In the genomic region with DNA sequence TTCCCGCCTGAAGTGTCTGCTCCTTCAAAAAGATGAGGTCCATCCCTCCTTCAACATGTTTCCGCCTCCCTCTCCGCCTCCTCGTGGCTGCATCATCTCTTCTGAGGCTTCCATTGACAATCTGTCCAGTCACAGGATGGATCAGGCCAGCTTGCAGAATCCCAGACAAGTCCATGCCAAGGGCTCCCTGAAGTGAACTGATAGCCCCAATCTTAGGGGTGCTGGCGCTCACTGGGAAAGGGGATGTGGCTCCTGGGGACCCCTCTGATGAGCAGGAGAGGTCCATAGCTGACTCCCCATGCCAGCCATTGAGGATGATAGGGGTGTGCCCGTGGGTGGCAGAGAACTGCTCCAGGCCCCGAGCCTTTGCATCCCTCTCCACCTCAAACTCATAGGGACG, we compare ENCODE assay signal across 31 cellular contexts. TPM values are rescaled to one million over a fixed set of nuclear protein-coding genes. Genes with fewer than 3 reads are reported as not detected.
"Had no signal": no experiment of that assay in that cellular context is flagged by ENCODE, and none has a peak within 500 bp of the region (broad histone marks: within the 10 kb centered on the region; RNA-seq: fewer than 3 reads in every experiment).

No MANE protein-coding gene starts in this region.

- H3K27ac ChIP-seq: body of pancreas, brain microvascular endothelial cell, breast epithelium, VCaP had no signal

- H3K4me3 ChIP-seq: body of pancreas, breast epithelium had no signal

- H3K27ac Mint-ChIP-seq: activated B cell treated with CpG ODN at 0.5 μM for 24 hours; activated CD4-positive, alpha-beta memory T cell treated with anti-CD3 and anti-CD28 coated beads for 36 hours; activated CD4-positive, alpha-beta T cell treated with anti-CD3 and anti-CD28 coated beads, Interleukin-2, amount 10 ng/mL, durations not matched to agents 24 days and 14 days; activated CD8-positive, alpha-beta memory T cell treated with anti-CD3 and anti-CD28 coated beads, Interleukin-2, amount 10 ng/mL, durations not matched to agents 7 days and 5 days; activated naive CD4-positive, alpha-beta T cell treated with anti-CD3 and anti-CD28 coated beads, Interleukin-2, amount 10 ng/mL, durations not matched to agents 7 days and 5 days; activated naive CD4-positive, alpha-beta T cell treated with anti-CD3 and anti-CD28 coated beads, Interleukin-2, amount 50 U/mL, for 24 hours; activated naive CD8-positive, alpha-beta T cell treated with anti-CD3 and anti-CD28 coated beads, Interleukin-2, amount 50 U/mL, for 24 hours; activated T-helper 2 cell treated with anti-CD3 and anti-CD28 coated beads, Interferon-gamma antibody, Interleukin-2, Interleukin-4, amounts not matched to agents 10 μg/mL and 5 μg/mL and 100 μg/mL, durations not matched to agents 14 hours and 24 hours and 36 hours; T-helper 2 cell treated with Interferon-gamma antibody and Interleukin-4, amounts not matched to agents 5 μg/mL and 100 μg/mL, for 36 hours had no signal

- ATAC-seq: activated CD8-positive, alpha-beta memory T cell treated with anti-CD3 and anti-CD28 coated beads, Interleukin-2, amount 10 ng/mL, durations not matched to agents 7 days and 5 days; activated naive CD8-positive, alpha-beta T cell treated with anti-CD3 and anti-CD28 coated beads, Interleukin-2, amount 50 U/mL, for 24 hours; body of pancreas; T-cell had no signal

- H3K9me3 Mint-ChIP-seq: activated B cell treated with CpG ODN at 0.5 μM for 24 hours; activated CD4-positive, alpha-beta memory T cell treated with anti-CD3 and anti-CD28 coated beads for 36 hours; activated CD4-positive, alpha-beta T cell treated with anti-CD3 and anti-CD28 coated beads, Interleukin-2, amount 10 ng/mL, durations not matched to agents 24 days and 14 days; activated naive CD4-positive, alpha-beta T cell treated with anti-CD3 and anti-CD28 coated beads, Interleukin-2, amount 10 ng/mL, durations not matched to agents 7 days and 5 days; activated naive CD4-positive, alpha-beta T cell treated with anti-CD3 and anti-CD28 coated beads, Interleukin-2, amount 50 U/mL, for 24 hours; activated naive CD8-positive, alpha-beta T cell treated with anti-CD3 and anti-CD28 coated beads, Interleukin-2, amount 10 ng/mL, durations not matched to agents 7 days and 5 days; activated naive CD8-positive, alpha-beta T cell treated with anti-CD3 and anti-CD28 coated beads, Interleukin-2, amount 50 U/mL, for 24 hours; activated T-helper 2 cell treated with anti-CD3 and anti-CD28 coated beads, Interferon-gamma antibody, Interleukin-2, Interleukin-4, amounts not matched to agents 10 μg/mL and 5 μg/mL and 100 μg/mL, durations not matched to agents 14 hours and 24 hours and 36 hours; T-cell; T-helper 2 cell treated with Interferon-gamma antibody and Interleukin-4, amounts not matched to agents 5 μg/mL and 100 μg/mL, for 36 hours had no signal

- H3K36me3 ChIP-seq: breast epithelium had no signal

- DNase-seq: activated B cell treated with CpG ODN at 0.5 μM for 24 hours; activated CD4-positive, alpha-beta memory T cell treated with anti-CD3 and anti-CD28 coated beads for 36 hours; activated CD4-positive, alpha-beta T cell treated with anti-CD3 and anti-CD28 coated beads for 4 hours; activated CD4-positive, alpha-beta T cell treated with anti-CD3 and anti-CD28 coated beads, Interleukin-2, amount 10 ng/mL, durations not matched to agents 24 days and 14 days; activated CD4-positive, alpha-beta T cell treated with anti-CD3 and anti-CD28 coated beads, Interleukin-2, amount 50 U/mL, for 1 hour; activated CD4-positive, alpha-beta T cell treated with anti-CD3 and anti-CD28 coated beads, Interleukin-2, amount 50 U/mL, for 4 hours; activated CD4-positive, CD25-positive, alpha-beta regulatory T cell treated with anti-CD3 and anti-CD28 coated beads, Interleukin-2, amount 50 U/mL, for 72 hours; activated CD8-positive, alpha-beta memory T cell treated with anti-CD3 and anti-CD28 coated beads for 24 hours; activated CD8-positive, alpha-beta memory T cell treated with anti-CD3 and anti-CD28 coated beads, Interleukin-2, amount 10 ng/mL, durations not matched to agents 7 days and 5 days; activated CD8-positive, alpha-beta memory T cell treated with anti-CD3 and anti-CD28 coated beads, Interleukin-2, amount 50 U/mL, for 48 hours; activated effector memory CD4-positive, alpha-beta T cell treated with Interleukin-2 at 50 U/mL for 16 hours; activated gamma-delta T cell; activated naive CD4-positive, alpha-beta T cell treated with anti-CD3 and anti-CD28 coated beads, Interleukin-2, amount 10 ng/mL, durations not matched to agents 7 days and 5 days; activated naive CD4-positive, alpha-beta T cell treated with Interleukin-2 at 50 U/mL for 16 hours; activated naive CD8-positive, alpha-beta T cell treated with anti-CD3 and anti-CD28 coated beads, Interleukin-2, amount 10 ng/mL, durations not matched to agents 7 days and 5 days; activated naive CD8-positive, alpha-beta T cell treated with anti-CD3 and anti-CD28 coated beads, Interleukin-2, amount 50 U/mL, for 24 hours; activated T-cell treated with anti-CD3 and anti-CD28 coated beads, Interleukin-2, amount 50 U/mL, for 1 hour; activated T-cell treated with anti-CD3 and anti-CD28 coated beads, Interleukin-2, amount 50 U/mL, for 48 hours; aorta; body of pancreas; brain microvascular endothelial cell; central memory CD4-positive, alpha-beta T cell; T-cell; T-helper 2 cell; T-helper 9 cell had no signal

- H3K27me3 ChIP-seq: body of pancreas, brain microvascular endothelial cell, breast epithelium had no signal

- H3K4me1 Mint-ChIP-seq: activated B cell treated with CpG ODN at 0.5 μM for 24 hours; activated naive CD4-positive, alpha-beta T cell treated with anti-CD3 and anti-CD28 coated beads, Interleukin-2, amount 50 U/mL, for 24 hours; activated naive CD8-positive, alpha-beta T cell treated with anti-CD3 and anti-CD28 coated beads, Interleukin-2, amount 50 U/mL, for 24 hours had no signal

- H3K9me3 ChIP-seq: body of pancreas, breast epithelium had no signal

- H3K4me1 ChIP-seq: body of pancreas had no signal

- H3K27me3 Mint-ChIP-seq: activated B cell treated with CpG ODN at 0.5 μM for 24 hours; activated CD4-positive, alpha-beta memory T cell treated with anti-CD3 and anti-CD28 coated beads for 36 hours; activated CD4-positive, alpha-beta T cell treated with anti-CD3 and anti-CD28 coated beads, Interleukin-2, amount 10 ng/mL, durations not matched to agents 24 days and 14 days; activated CD8-positive, alpha-beta memory T cell treated with anti-CD3 and anti-CD28 coated beads, Interleukin-2, amount 10 ng/mL, durations not matched to agents 7 days and 5 days; activated naive CD4-positive, alpha-beta T cell treated with anti-CD3 and anti-CD28 coated beads, Interleukin-2, amount 10 ng/mL, durations not matched to agents 7 days and 5 days; activated naive CD4-positive, alpha-beta T cell treated with anti-CD3 and anti-CD28 coated beads, Interleukin-2, amount 50 U/mL, for 24 hours; activated naive CD8-positive, alpha-beta T cell; activated naive CD8-positive, alpha-beta T cell treated with anti-CD3 and anti-CD28 coated beads, Interleukin-2, amount 10 ng/mL, durations not matched to agents 7 days and 5 days; activated naive CD8-positive, alpha-beta T cell treated with anti-CD3 and anti-CD28 coated beads, Interleukin-2, amount 50 U/mL, for 24 hours; T-cell had no signal

- H3K4me3 Mint-ChIP-seq: activated B cell treated with CpG ODN at 0.5 μM for 24 hours; activated CD4-positive, alpha-beta memory T cell treated with anti-CD3 and anti-CD28 coated beads for 36 hours; activated CD4-positive, alpha-beta T cell treated with anti-CD3 and anti-CD28 coated beads, Interleukin-2, amount 10 ng/mL, durations not matched to agents 24 days and 14 days; activated CD8-positive, alpha-beta memory T cell treated with anti-CD3 and anti-CD28 coated beads, Interleukin-2, amount 10 ng/mL, durations not matched to agents 7 days and 5 days; activated naive CD4-positive, alpha-beta T cell treated with anti-CD3 and anti-CD28 coated beads, Interleukin-2, amount 10 ng/mL, durations not matched to agents 7 days and 5 days; activated naive CD4-positive, alpha-beta T cell treated with anti-CD3 and anti-CD28 coated beads, Interleukin-2, amount 50 U/mL, for 24 hours; activated naive CD8-positive, alpha-beta T cell; activated naive CD8-positive, alpha-beta T cell treated with anti-CD3 and anti-CD28 coated beads, Interleukin-2, amount 10 ng/mL, durations not matched to agents 7 days and 5 days; activated naive CD8-positive, alpha-beta T cell treated with anti-CD3 and anti-CD28 coated beads, Interleukin-2, amount 50 U/mL, for 24 hours; T-cell; T-helper 2 cell treated with Interferon-gamma antibody and Interleukin-4, amounts not matched to agents 5 μg/mL and 100 μg/mL, for 36 hours had no signal

RNA-seq across cellular contexts. Expression of a gene that starts 48.6 kb away (rescaled TPM):
- total RNA-seq: activated B cell treated with CpG ODN at 0.5 μM for 24 hours; activated CD4-positive, alpha-beta memory T cell treated with anti-CD3 and anti-CD28 coated beads for 36 hours; activated CD8-positive, alpha-beta memory T cell treated with anti-CD3 and anti-CD28 coated beads, Interleukin-2, amount 10 ng/mL, durations not matched to agents 7 days and 5 days; activated naive CD8-positive, alpha-beta T cell treated with anti-CD3 and anti-CD28 coated beads, Interleukin-2, amount 10 ng/mL, durations not matched to agents 7 days and 5 days; activated T-helper 2 cell treated with anti-CD3 and anti-CD28 coated beads, Interferon-gamma antibody, Interleukin-2, Interleukin-4, amounts not matched to agents 10 μg/mL and 5 μg/mL and 100 μg/mL, durations not matched to agents 14 hours and 24 hours and 36 hours; T-cell had no signal
